ENCODE assay signal across 10 cellular contexts in the genomic region with DNA sequence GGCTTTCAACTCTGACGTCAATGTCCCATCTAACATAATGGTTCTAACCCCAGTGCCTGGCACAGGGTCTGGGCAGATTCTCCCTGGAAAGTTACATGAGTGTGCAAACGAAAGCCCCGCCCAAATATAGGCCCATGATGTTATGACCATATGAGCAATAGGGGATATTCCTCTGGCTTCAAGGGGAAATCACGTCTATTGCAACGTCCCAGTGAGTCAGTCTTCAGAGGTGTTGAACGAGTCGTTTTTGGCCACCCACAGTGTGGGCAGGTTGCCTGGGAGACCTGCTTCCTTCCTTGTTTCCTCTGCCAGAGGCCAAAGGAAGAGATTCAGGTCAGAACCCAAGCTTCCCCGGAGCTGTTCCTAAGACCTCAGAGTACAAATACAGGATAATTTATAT. TPM values are rescaled to one million over a fixed set of nuclear protein-coding genes. Genes with fewer than 3 reads are reported as not detected.
DNase-seq lines count a peak whose midpoint lies in the region; ATAC-seq and TF ChIP-seq lines count a peak whose summit lies in the region.
"Had no signal": no experiment of that assay in that cellular context is flagged by ENCODE, and none has a peak within 500 bp of the region (broad histone marks: within the 10 kb centered on the region; RNA-seq: fewer than 3 reads in every experiment).

No MANE protein-coding gene starts in this region.

- TF ChIP-seq CTCF in stomach (IDR thresholded peaks at IDR 0.05) (no peak), neural progenitor cell (IDR thresholded peaks at IDR 0.05) (no peak)

- no peaks in the 10 kb centered on the region for H3K36me3 ChIP-seq in stomach
- no peaks in the 10 kb centered on the region for H3K36me3 ChIP-seq in HAP-1 (replicated peaks)
- H3K36me3 ChIP-seq in neural progenitor cell = no peaks in the 10 kb centered on the region
- H3K36me3 ChIP-seq: left ventricle myocardium inferior had no signal

- peaks cover 10% of the 10 kb centered on the region for H3K4me1 Mint-ChIP-seq in neural progenitor cell

- H3K27ac ChIP-seq in stomach = peak overlapping the region in 2 of 5 donors; percentile 25 to 45
- H3K27ac ChIP-seq in neural progenitor cell = no peak overlapping the region
- H3K27ac ChIP-seq: left ventricle myocardium inferior had no signal

- intact Hi-C loops in stomach (cut with DNase I; ENCODE audit: low total_unique reads) = no loop called here

- H3K4me3 Mint-ChIP-seq in neural progenitor cell = no peak overlapping the region

- WGBS in stomach, 5 donors = 49 to 63% (median 61%) methylated on average over 8 of the region's 8 CpGs

- H3K9me3 ChIP-seq in stomach (peaks cover 3 to 10% (median 4%) of the 10 kb centered on the region in 4 donors), HAP-1 (no peaks in the 10 kb centered on the region), neural progenitor cell (ENCODE audit: low read depth) (no peaks in the 10 kb centered on the region)

- H3K27ac Mint-ChIP-seq in neural progenitor cell = no peak overlapping the region

- no peak for TF ChIP-seq EP300 in stomach (IDR thresholded peaks at IDR 0.05)

- no peak overlapping the region for H3K9ac ChIP-seq in neural progenitor cell

- TF ChIP-seq POLR2A in stomach (IDR thresholded peaks at IDR 0.05) = no peak

- H3K9me3 Mint-ChIP-seq in neural progenitor cell = peaks cover 2% of the 10 kb centered on the region

- no peak overlapping the region for H3K4me3 ChIP-seq in stomach
- no peak overlapping the region for H3K4me3 ChIP-seq in HAP-1
- H3K4me3 ChIP-seq in neural progenitor cell = no peak overlapping the region
- H3K4me3 ChIP-seq: left ventricle myocardium inferior had no signal

- DNase-seq in NCI-H226 (peak; percentile 82), NCI-H146 treated with DMSO at 0.1 percent for 48 hours (lab: John Stamatoyannopoulos, UW; ENCODE audit: unreplicated experiment) (no peak), stomach (no peak), HAP-1 (ENCODE audit: low spot score in 2 of 2) (no peak), neural progenitor cell (ENCODE audit: low spot score) (no peak)
- DNase-seq in activated T-helper 9 cell treated with anti-CD3 and anti-CD28 coated beads, Interleukin-2, amount 50 U/mL, for 16 hours (ENCODE audit: low read depth) = peak; percentile 67
- peak; percentile 61 for DNase-seq in stimulated activated CD4-positive, alpha-beta T cell treated with anti-CD3 and anti-CD28 coated beads, Interleukin-4, amount 100 ng/mL, for 1 hour
- DNase-seq: left ventricle myocardium inferior, NCI-H1105 had no signal

- H3K79me2 ChIP-seq in neural progenitor cell (ENCODE audit: low read depth) = no peaks in the 10 kb centered on the region

- peaks cover 0 to 7% (median 0%) of the 10 kb centered on the region in 4 donors for H3K4me1 ChIP-seq in stomach
- no peaks in the 10 kb centered on the region for H3K4me1 ChIP-seq in HAP-1
- no peaks in the 10 kb centered on the region for H3K4me1 ChIP-seq in neural progenitor cell
- H3K4me1 ChIP-seq: left ventricle myocardium inferior had no signal

- ATAC-seq in GM19035 (IDR thresholded peaks at IDR 0.05; ENCODE audit: unreplicated experiment) = peak; percentile 39

- no peaks in the 10 kb centered on the region for H3K36me3 Mint-ChIP-seq in neural progenitor cell

- H3F3A ChIP-seq in neural progenitor cell (ENCODE audit: low read depth) = no peaks in the 10 kb centered on the region

- H3K27me3 ChIP-seq in stomach (peaks cover 0 to 11% (median 0%) of the 10 kb centered on the region in 3 donors), HAP-1 (ENCODE audit: low read depth) (no peaks in the 10 kb centered on the region), neural progenitor cell (peaks cover 3% of the 10 kb centered on the region)

- H2AFZ ChIP-seq in neural progenitor cell (replicated peaks) = no peak overlapping the region

- H3K4me2 ChIP-seq in neural progenitor cell = no peak overlapping the region

- H4K20me1 ChIP-seq in neural progenitor cell (ENCODE audit: low read depth) = no peaks in the 10 kb centered on the region

- no peaks in the 10 kb centered on the region for H3K27me3 Mint-ChIP-seq in neural progenitor cell (ENCODE audit: insufficient read depth, low read depth)

- in situ Hi-C loops in HAP-1 (cut with MboI; ENCODE audit: low sequenced_read_pairs) = no loop called here

RNA-seq across cellular contexts. Expression of a gene that starts 30.3 kb away (rescaled TPM):
- total RNA-seq in stomach = 10 to 100 TPM in 2 of 5 donors, 1 to 10 TPM in 2, not detected in 1; 5.1 to 29.8 (median 13.2) TPM
- polyA plus RNA-seq in stomach = 1 to 10 TPM in 2 of 3 donors, under 1 TPM in 1; 0.90 to 3.4 (median 2.9) TPM
- total RNA-seq in neural progenitor cell (ENCODE audit: low replicate concordance) = 0.90 and 0.99 TPM in 2 replicates

Comparison
In these comparisons a context has a peak if more than half of its experiments do, and no peak if none do; other contexts are left out.
1. DNase-seq: peak in NCI-H226 (single experiment), activated T-helper 9 cell treated with anti-CD3 and anti-CD28 coated beads, Interleukin-2, amount 50 U/mL, for 16 hours (single experiment) and stimulated activated CD4-positive, alpha-beta T cell treated with anti-CD3 and anti-CD28 coated beads, Interleukin-4, amount 100 ng/mL, for 1 hour (single experiment); none in NCI-H146 treated with DMSO at 0.1 percent for 48 hours (single experiment), stomach (single experiment), HAP-1 (0 of 2) and neural progenitor cell (single experiment).